In genomic region chr2:181988154-181988924, GRCh38 we compare ENCODE assay signal across 26 cellular contexts. TPM values are rescaled to one million over a fixed set of nuclear protein-coding genes. Genes with fewer than 3 reads are reported as not detected.
A peak's percentile ranks its signal among the peaks of the same experiment; 100 is the strongest.
DNase-seq lines count a peak whose midpoint lies in the region; ATAC-seq, FAIRE-seq and TF ChIP-seq lines count a peak whose summit lies in the region.
"Had no signal": no experiment of that assay in that cellular context is flagged by ENCODE, and none has a peak within 500 bp of the region (broad histone marks: within the 10 kb centered on the region; RNA-seq: fewer than 3 reads in every experiment).

No MANE protein-coding gene starts in this region.

- DNase-seq in NCI-H2171 treated with DMSO at 0.1 percent for 48 hours (lab: John Stamatoyannopoulos, UW) (peak; percentile 17), NCI-H2171 (lab: John Stamatoyannopoulos, UW) (no peak), NCI-H1105 treated with DMSO at 0.1 percent for 48 hours (lab: John Stamatoyannopoulos, UW) (peak; percentile 17), K562 (ENCODE audit: extremely low read depth in 1 of 4, low spot score in 3 of 4) (no peak), psoas muscle (no peak), suprapubic skin (ENCODE audit: low spot score in 2 of 2) (no peak)
- DNase-seq: activated CD4-positive, alpha-beta T cell treated with anti-CD3 and anti-CD28 coated beads for 4 hours; activated gamma-delta T cell treated with Interleukin-2 at 50 U/mL for 16 hours; activated T-cell treated with anti-CD3 and anti-CD28 coated beads, Interleukin-2, amount 50 U/mL, for 24 hours; AML-193; CD8-positive, alpha-beta T cell; DMS 273 treated with DMSO at 0.1 percent for 48 hours; effector memory CD4-positive, alpha-beta T cell; NCI-H1417 treated with DMSO at 0.1 percent for 48 hours; SK-N-SH; stimulated activated CD4-positive, alpha-beta T cell treated with anti-CD3 and anti-CD28 coated beads, Interleukin-2, amount 100 ng/mL, for 24 hours; T-helper 2 cell; upper lobe of right lung had no signal

- H3K36me3 ChIP-seq in K562 (ENCODE audit: control insufficient read depth, insufficient read depth, low read length): no peaks in the 10 kb centered on the region
- no peaks in the 10 kb centered on the region for H3K36me3 ChIP-seq in psoas muscle (ENCODE audit: insufficient read depth in 1 of 2, low read depth in 1 of 2)
- H3K36me3 ChIP-seq in suprapubic skin: no peaks in the 10 kb centered on the region
- H3K36me3 ChIP-seq: upper lobe of right lung had no signal

- no peak overlapping the region for H3K4me2 ChIP-seq in K562 (ENCODE audit: insufficient read depth, low read length)
- H3K4me2 ChIP-seq: SK-N-SH had no signal

- CTCF ChIA-PET in K562 (lab: Yijun Ruan, JAX; ENCODE audit: low intra/inter-chr PET ratio): no interaction called here

- TF ChIP-seq POLR2A in K562 (conservative IDR thresholded peaks at IDR 0.05): no peak
- TF ChIP-seq POLR2A in suprapubic skin (IDR thresholded peaks at IDR 0.05): no peak

- 1% methylated on average over 7 of the region's 7 CpGs for WGBS in K562 (ENCODE audit: insufficient coverage, low coverage, missing lambda C conversion rate)
- 34 to 46% (median 37%) methylated on average over 7 of the region's 7 CpGs for WGBS in psoas muscle, 3 donors
- WGBS in suprapubic skin: 64% methylated on average over 7 of the region's 7 CpGs

- no peaks in the 10 kb centered on the region for H4K20me1 ChIP-seq in K562 (replicated peaks; ENCODE audit: control insufficient read depth, insufficient read depth, low read length)

- in situ Hi-C loops in K562 (cut with MboI): no loop called here

- intact Hi-C loops in K562 (cut with micrococcal nuclease) (no loop called here), psoas muscle (cut with DNase I) (no loop called here)

- POLR2A ChIA-PET in K562 (lab: Yijun Ruan, JAX): no interaction called here

- no peak for FAIRE-seq in K562 (lab: Jason Lieb, UNC)
- FAIRE-seq: frontal cortex, keratinocyte had no signal

- TF ChIP-seq EP300 in K562 (IDR thresholded peaks at IDR 0.05; ENCODE audit: low read length) (no peak), suprapubic skin (IDR thresholded peaks at IDR 0.05) (no peak)

- no peak overlapping the region for H3K9ac ChIP-seq in K562 (ENCODE audit: insufficient read depth in 1 of 2, low read depth in 2 of 2, low read length in 2 of 2)
- H3K9ac ChIP-seq: parathyroid adenoma, SK-N-SH had no signal

- ATAC-seq in K562 (no peak), psoas muscle (peak in 1 of 4 donors; percentile 77), GM19467 (IDR thresholded peaks at IDR 0.05; ENCODE audit: unreplicated experiment) (no peak), GM21526 (IDR thresholded peaks at IDR 0.05; ENCODE audit: low FRiP score, unreplicated experiment) (no peak)
- ATAC-seq: CD8-positive, alpha-beta T cell; upper lobe of right lung had no signal

- no peaks in the 10 kb centered on the region for H3K4me1 ChIP-seq in K562 (replicated peaks in 1 of 2; ENCODE audit: control insufficient read depth in 2 of 2, insufficient read depth in 2 of 2, low read length in 2 of 2)
- peaks cover 4% of the 10 kb centered on the region for H3K4me1 ChIP-seq in psoas muscle
- no peaks in the 10 kb centered on the region for H3K4me1 ChIP-seq in suprapubic skin
- H3K4me1 ChIP-seq: parathyroid adenoma, upper lobe of right lung had no signal

- H3K27me3 ChIP-seq in K562 (ENCODE audit: control insufficient read depth in 2 of 2, insufficient read depth in 2 of 2, low read length in 2 of 2) (no peaks in the 10 kb centered on the region), psoas muscle (ENCODE audit: insufficient read depth in 3 of 3, low read length in 2 of 3) (no peaks in the 10 kb centered on the region), suprapubic skin (no peaks in the 10 kb centered on the region)
- H3K27me3 ChIP-seq: upper lobe of right lung had no signal

- no peaks in the 10 kb centered on the region for H3K79me2 ChIP-seq in K562 (ENCODE audit: control insufficient read depth, insufficient read depth, low read length)
- H3K79me2 ChIP-seq: parathyroid adenoma had no signal

- TF ChIP-seq CTCF in K562 (IDR thresholded peaks at IDR 0.05 in 2 of 3, conservative IDR thresholded peaks at IDR 0.05 in 1 of 3; ENCODE audit: insufficient read depth in 2 of 3, low read depth in 1 of 3, low read length in 3 of 3) (no peak), psoas muscle (IDR thresholded peaks at IDR 0.05) (no peak), suprapubic skin (IDR thresholded peaks at IDR 0.05) (no peak)

- H3K9me3 ChIP-seq in K562 (replicated peaks; ENCODE audit: control insufficient read depth, insufficient read depth, low read depth, low read length) (no peaks in the 10 kb centered on the region), psoas muscle (no peaks in the 10 kb centered on the region), suprapubic skin (no peaks in the 10 kb centered on the region)
- H3K9me3 ChIP-seq: SK-N-SH, upper lobe of right lung had no signal

- H2AFZ ChIP-seq in K562 (ENCODE audit: low read depth, low read length): no peak overlapping the region
- H2AFZ ChIP-seq: parathyroid adenoma had no signal

- BruUV-seq in K562 (replicated peaks; lab: Mats Ljungman, UMichigan): no TSS peak

- H3K9me1 ChIP-seq in K562 (ENCODE audit: control insufficient read depth, insufficient read depth, low read length): no peaks in the 10 kb centered on the region

- no peak for TF ChIP-seq RAD21 in K562 (CRISPR knock-in tag; conservative IDR thresholded peaks at IDR 0.05 in 1 of 2, IDR thresholded peaks at IDR 0.05 in 1 of 2)

- H3K4me3 ChIP-seq in K562: no peak overlapping the region
- H3K4me3 ChIP-seq in psoas muscle: no peak overlapping the region
- no peak overlapping the region for H3K4me3 ChIP-seq in suprapubic skin
- H3K4me3 ChIP-seq: upper lobe of right lung had no signal

- H3K27ac ChIP-seq in K562 (ENCODE audit: extremely low read depth, low read depth, low read length): no peak overlapping the region
- H3K27ac ChIP-seq in psoas muscle: peak overlapping the region; percentile 15
- H3K27ac ChIP-seq in suprapubic skin: no peak overlapping the region
- H3K27ac ChIP-seq: parathyroid adenoma, RWPE1, upper lobe of right lung had no signal

TF ChIP-seq in K562, 482 proteins besides CTCF, POLR2A, EP300 and RAD21 (continues in another document):
- TF ChIP-seq BHLHE40 (IDR thresholded peaks at IDR 0.05; ENCODE audit: low read length) (no peak), JUND (IDR thresholded peaks at IDR 0.05; ENCODE audit: borderline replicate concordance, low read depth, low read length) (peak; percentile 64; the same call in 1 of the 2 replicates), JUND (tag; IDR thresholded peaks at IDR 0.05; ENCODE audit: borderline replicate concordance, low read depth, low read length) (peak; percentile 52; the same call in 1 of the 3 replicates), EGR1 (conservative IDR thresholded peaks at IDR 0.05) (no peak), SMAD3 (CRISPR knock-in tag; conservative IDR thresholded peaks at IDR 0.05) (no peak), ZBTB17 (CRISPR knock-in tag; IDR thresholded peaks at IDR 0.05) (no peak), ZNF280B (CRISPR knock-in tag; IDR thresholded peaks at IDR 0.05) (no peak), DACH1 (IDR thresholded peaks at IDR 0.05; ENCODE audit: partially characterized antibody) (no peak), ZNF780A (CRISPR knock-in tag; IDR thresholded peaks at IDR 0.05) (no peak), SAP30 (IDR thresholded peaks at IDR 0.05; ENCODE audit: borderline replicate concordance, insufficient read depth, low read depth, low read length, poor library complexity, severe bottlenecking) (no peak), TCF7 (IDR thresholded peaks at IDR 0.05; ENCODE audit: borderline replicate concordance) (no peak), CBFA2T2 (conservative IDR thresholded peaks at IDR 0.05) (no peak), CTBP1 (IDR thresholded peaks at IDR 0.05; ENCODE audit: borderline replicate concordance) (no peak)

RNA-seq across cellular contexts. Expression of gene PPP1R1C, which starts 2.7 kb away (rescaled TPM):
- 2.3 TPM in 1 of 2 replicates, not detected in the other for total RNA-seq in K562 (2011; cell fraction: chromatin; rRNA removed; ENCODE audit: low replicate concordance)
- not detected in 2 replicates for total RNA-seq in K562 (2011; cell fraction: nucleolus; rRNA removed)
- total RNA-seq in K562 (2011; cell fraction: nucleoplasm; rRNA removed): not detected in 2 replicates
- total RNA-seq in K562 (2014; rRNA removed): not detected in 2 replicates
- total RNA-seq in K562 (2014; rRNA removed; fragmentation: Illumina TruSeq; extraction: Trizol): 0.40 and 0.77 TPM in 2 replicates
- total RNA-seq in K562 (2015; rRNA removed; fragmentation: Illumina TruSeq; extraction: Trizol): 0.62 TPM in 1 of 2 replicates, not detected in the other
- total RNA-seq in K562 (2021): not detected in 2 replicates
- polyA plus RNA-seq in K562 (2011; rRNA removed): 0.13 and 0.14 TPM in 2 replicates
- polyA plus RNA-seq in K562 (2011; cell fraction: cytosol; rRNA removed): 0.13 TPM in 1 of 2 replicates, not detected in the other
- not detected in 2 replicates for polyA plus RNA-seq in K562 (2011; cell fraction: nucleus; rRNA removed)
- polyA plus RNA-seq in K562 (2012): 0.10 and 1.0 TPM in 2 replicates
- polyA plus RNA-seq in K562 (2014; fragmentation: Illumina TruSeq; extraction: Trizol): 0.59 TPM in 1 of 2 replicates, not detected in the other
- under 1 TPM; 0.24 to 0.64 TPM for polyA plus RNA-seq in K562 (2014; fragmentation: Nextera tagmentation; extraction: Ambion mirVana)
- polyA plus RNA-seq in K562 (2014; rRNA removed): 0.09 TPM in 1 of 2 replicates, not detected in the other
- polyA minus RNA-seq in K562 (2011; rRNA and poly(A)+ RNA removed): not detected in 2 replicates
- polyA minus RNA-seq in K562 (2011; cell fraction: cytosol; rRNA and poly(A)+ RNA removed): not detected in 2 replicates
- polyA minus RNA-seq in K562 (2011; cell fraction: nucleus; rRNA and poly(A)+ RNA removed): not detected in 2 replicates
- 1 to 10 TPM in 1 of 4 donors, under 1 TPM in 2, not detected in 1; 0.40 to 1.1 (median 0.99) TPM for total RNA-seq in psoas muscle
- polyA plus RNA-seq in psoas muscle: under 1 TPM; 0.18 to 0.22 (median 0.19) TPM
- 1 to 10 TPM in 2 of 4 donors, not detected in 2; 2.0 to 5.8 TPM for total RNA-seq in suprapubic skin
- total RNA-seq: activated CD8-positive, alpha-beta memory T cell treated with anti-CD3 and anti-CD28 coated beads for 36 hours; CD8-positive, alpha-beta T cell; lung microvascular endothelial cell had no signal

Comparison
In these comparisons a context has a peak if more than half of its experiments do, and no peak if none do; other contexts are left out.
1. DNase-seq: peak in NCI-H2171 treated with DMSO at 0.1 percent for 48 hours (single experiment) and NCI-H1105 treated with DMSO at 0.1 percent for 48 hours (single experiment); none in NCI-H2171 (single experiment), K562 (0 of 4), psoas muscle (0 of 2) and suprapubic skin (0 of 2).